ENCODE assay signal across 1 cellular context in the genomic region with DNA sequence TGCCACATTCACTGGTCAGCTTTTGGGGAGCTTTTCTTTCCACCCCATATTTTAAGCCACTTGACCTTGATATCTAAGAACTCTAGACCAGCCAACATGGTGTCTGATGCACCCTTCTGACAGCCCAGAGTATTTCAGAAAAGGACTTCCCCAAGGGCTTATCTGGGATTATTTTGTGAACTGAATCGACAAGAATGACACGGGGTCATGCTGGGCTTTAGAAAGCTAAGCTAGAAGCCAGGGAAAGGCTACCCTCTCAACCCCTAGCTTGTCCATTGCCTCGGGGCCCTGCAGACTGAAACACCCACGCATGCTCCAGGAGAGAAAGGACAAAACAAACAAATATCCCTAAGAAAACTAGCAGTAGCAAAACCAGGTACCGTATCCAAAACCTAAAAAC.
TF ChIP-seq lines count a peak whose summit lies in the region.

No MANE protein-coding gene starts in this region.

TF ChIP-seq in HepG2, 621 proteins besides CTCF, POLR2A, EP300 and RAD21 (continued from another document):
- TF ChIP-seq ZNF574 (CRISPR knock-in tag; IDR thresholded peaks at IDR 0.05) (no peak), ZNF513 (CRISPR knock-in tag; conservative IDR thresholded peaks at IDR 0.05) (no peak), PREB (CRISPR knock-in tag; IDR thresholded peaks at IDR 0.05) (no peak), ZNF207 (IDR thresholded peaks at IDR 0.05; ENCODE audit: borderline replicate concordance) (no peak), ZNF615 (CRISPR knock-in tag; IDR thresholded peaks at IDR 0.05; ENCODE audit: borderline replicate concordance) (no peak), TEAD2 (CRISPR knock-in tag; IDR thresholded peaks at IDR 0.05) (no peak), ZNF678 (CRISPR knock-in tag; IDR thresholded peaks at IDR 0.05) (no peak)
